Comparison of ENCODE assay signal across 18 cellular contexts in genomic region chr2:58339548-58340243, GRCh38.
A peak's percentile ranks its signal among the peaks of the same experiment; 100 is the strongest.
DNase-seq lines count a peak whose midpoint lies in the region; ATAC-seq, FAIRE-seq and TF ChIP-seq lines count a peak whose summit lies in the region.
"Had no signal": no experiment of that assay in that cellular context is flagged by ENCODE, and none has a peak within 500 bp of the region (broad histone marks: within the 10 kb centered on the region; RNA-seq: fewer than 3 reads in every experiment).

No MANE protein-coding gene starts in this region.

- H3K4me1 ChIP-seq in small intestine (ENCODE audit: control insufficient read depth in 2 of 2, insufficient read depth in 1 of 2, low read depth in 1 of 2, low read length in 1 of 2) = no peaks in the 10 kb centered on the region
- H3K4me1 ChIP-seq: BLaER1 treated with 17β-estradiol and CSF1 and Interleukin-3, amounts not matched to agents 10 nM and 100 nM had no signal

- no peak for FAIRE-seq in bronchial epithelial cell (lab: Jason Lieb, UNC)
- FAIRE-seq in small intestine (lab: Jason Lieb, UNC) = no peak
- FAIRE-seq: GM12878, HTR-8/SVneo had no signal

- H3K9me3 Mint-ChIP-seq in stimulated activated naive CD8-positive, alpha-beta T cell treated with anti-CD3 and anti-CD28 coated beads, Interleukin-15, amount 100 ng/mL, for 72 hours = peaks cover 23 to 48% of the 10 kb centered on the region in 2 donors

- H3K4me1 Mint-ChIP-seq in stimulated activated naive CD8-positive, alpha-beta T cell treated with anti-CD3 and anti-CD28 coated beads, Interleukin-15, amount 100 ng/mL, for 72 hours = no peaks in the 10 kb centered on the region
- H3K4me1 Mint-ChIP-seq: B cell had no signal

- H3K27me3 Mint-ChIP-seq in stimulated activated naive CD8-positive, alpha-beta T cell treated with anti-CD3 and anti-CD28 coated beads, Interleukin-15, amount 100 ng/mL, for 72 hours = peaks cover 36% of the 10 kb centered on the region

- H3K9me3 ChIP-seq in small intestine (ENCODE audit: control insufficient read depth, low read depth) = no peaks in the 10 kb centered on the region

- no peak overlapping the region for H3K4me3 Mint-ChIP-seq in stimulated activated naive CD8-positive, alpha-beta T cell treated with anti-CD3 and anti-CD28 coated beads, Interleukin-15, amount 100 ng/mL, for 72 hours
- H3K4me3 Mint-ChIP-seq: B cell; CD8-positive, alpha-beta T cell; HFFc6 had no signal

- H3K36me3 ChIP-seq in bronchial epithelial cell (ENCODE audit: control insufficient read depth, insufficient read depth, low read length) = no peaks in the 10 kb centered on the region
- H3K36me3 ChIP-seq in small intestine (ENCODE audit: control insufficient read depth in 2 of 2, insufficient read depth in 2 of 2, low read length in 2 of 2) = no peaks in the 10 kb centered on the region
- H3K36me3 ChIP-seq: BLaER1 treated with 17β-estradiol and CSF1 and Interleukin-3, amounts not matched to agents 10 nM and 100 nM had no signal

- no peak for TF ChIP-seq CTCF in bronchial epithelial cell (IDR thresholded peaks at IDR 0.05; ENCODE audit: insufficient read depth, low read length, severe bottlenecking)

- H3K27ac ChIP-seq in small intestine (ENCODE audit: low read depth in 1 of 2, low read length in 1 of 2) = no peak overlapping the region
- no peak overlapping the region for H3K27ac ChIP-seq in caudate nucleus (ENCODE audit: low read depth, low read length)
- H3K27ac ChIP-seq: BLaER1 treated with 17β-estradiol and CSF1 and Interleukin-3, amounts not matched to agents 10 nM and 100 nM; GM23248 had no signal

- no peak for DNase-seq in stimulated activated naive CD8-positive, alpha-beta T cell treated with anti-CD3 and anti-CD28 coated beads, Interleukin-15, amount 100 ng/mL, for 72 hours
- no peak for DNase-seq in stimulated activated naive CD8-positive, alpha-beta T cell treated with anti-CD3 and anti-CD28 coated beads, Interleukin-15, Interleukin-2, amounts not matched to agents 100 U/mL and 50 U/mL, for 24 hours
- peak; percentile 44 for DNase-seq in bronchial epithelial cell (ENCODE audit: low read depth)
- DNase-seq in small intestine = peak; percentile 5
- DNase-seq in GM19240 (ENCODE audit: insufficient read length, low spot score) = no peak
- no peak for DNase-seq in caudate nucleus (lab: John Stamatoyannopoulos, UW)
- DNase-seq: Calu3; CD8-positive, alpha-beta T cell; DMS79 treated with DMSO at 0.1 percent for 48 hours; GM23248; H7; HFFc6; IMR-90 had no signal

- H3K27ac Mint-ChIP-seq in stimulated activated naive CD8-positive, alpha-beta T cell treated with anti-CD3 and anti-CD28 coated beads, Interleukin-15, amount 100 ng/mL, for 72 hours = no peak overlapping the region
- H3K27ac Mint-ChIP-seq: B cell; CD8-positive, alpha-beta T cell; HFFc6 had no signal

- ATAC-seq in stimulated activated naive CD8-positive, alpha-beta T cell treated with anti-CD3 and anti-CD28 coated beads, Interleukin-15, amount 100 ng/mL, for 72 hours = peak; percentile 60
- no peak for ATAC-seq in stimulated activated naive CD8-positive, alpha-beta T cell treated with anti-CD3 and anti-CD28 coated beads, Interleukin-15, Interleukin-2, amounts not matched to agents 100 U/mL and 50 U/mL, for 24 hours
- ATAC-seq: CD8-positive, alpha-beta T cell; GM12878; HCT116 had no signal

- H3K4me3 ChIP-seq in bronchial epithelial cell (ENCODE audit: low read depth, low read length) (no peak overlapping the region), small intestine (ENCODE audit: low read depth in 1 of 2, low read length in 2 of 2) (no peak overlapping the region)
- H3K4me3 ChIP-seq: BLaER1 treated with 17β-estradiol and CSF1 and Interleukin-3, amounts not matched to agents 10 nM and 100 nM; GM12878; GM23248 had no signal

- H3K27me3 ChIP-seq in bronchial epithelial cell (ENCODE audit: control insufficient read depth, insufficient read depth, low read length) (no peaks in the 10 kb centered on the region), small intestine (ENCODE audit: control insufficient read depth in 2 of 2, insufficient read depth in 2 of 2, low read length in 2 of 2) (no peaks in the 10 kb centered on the region)
- H3K27me3 ChIP-seq: BLaER1 treated with 17β-estradiol and CSF1 and Interleukin-3, amounts not matched to agents 10 nM and 100 nM had no signal

Comparison
In these comparisons a context has a peak if more than half of its experiments do, and no peak if none do; other contexts are left out.
1. DNase-seq: peak in bronchial epithelial cell (single experiment) and small intestine (single experiment); none in stimulated activated naive CD8-positive, alpha-beta T cell treated with anti-CD3 and anti-CD28 coated beads, Interleukin-15, amount 100 ng/mL, for 72 hours (0 of 2), stimulated activated naive CD8-positive, alpha-beta T cell treated with anti-CD3 and anti-CD28 coated beads, Interleukin-15, Interleukin-2, amounts not matched to agents 100 U/mL and 50 U/mL, for 24 hours (single experiment), GM19240 (single experiment) and caudate nucleus (0 of 61).